In the genomic region with DNA sequence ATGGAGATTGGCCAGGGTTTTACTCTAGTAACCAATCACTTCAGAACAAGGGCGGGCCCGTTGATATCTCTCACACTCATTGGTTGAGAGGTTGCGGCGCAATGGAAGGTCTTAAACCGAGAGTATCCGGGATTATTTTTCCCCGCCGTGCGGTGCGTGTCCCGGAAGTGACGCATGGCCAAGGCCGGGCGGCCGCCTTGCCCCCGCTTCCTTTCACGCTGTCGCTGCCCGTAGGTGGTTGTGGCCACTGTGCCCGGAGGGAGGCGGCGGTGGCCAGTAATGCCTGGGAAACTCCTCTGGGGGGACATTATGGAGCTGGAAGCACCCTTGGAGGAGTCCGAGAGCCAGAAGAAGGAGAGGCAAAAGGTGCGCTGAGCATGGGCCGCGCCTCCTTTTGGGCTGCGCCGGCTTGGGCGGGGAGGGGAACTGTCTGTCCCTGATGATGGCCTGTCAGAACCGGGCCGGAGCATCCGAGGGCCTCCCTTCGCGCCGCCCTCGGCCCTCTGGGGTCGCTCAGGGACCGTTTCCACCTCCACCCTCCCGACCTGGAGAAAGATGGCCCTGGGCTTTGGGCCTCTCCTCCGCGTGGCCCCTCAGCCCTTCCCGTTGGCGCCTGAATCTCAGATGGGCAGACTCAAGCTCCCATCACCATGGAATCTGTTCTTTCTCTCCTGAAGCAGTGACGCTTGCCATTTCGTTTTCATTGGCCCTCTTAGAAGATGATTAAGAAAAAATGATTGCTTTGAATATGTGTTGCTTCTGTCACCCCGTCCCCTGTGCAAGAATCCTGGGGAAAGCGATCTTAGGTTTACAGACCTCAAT, we compare ENCODE assay signal across 8 cellular contexts. TPM values are rescaled to one million over a fixed set of nuclear protein-coding genes. Genes with fewer than 3 reads are reported as not detected.
DNase-seq lines count a peak whose midpoint lies in the region; ATAC-seq and TF ChIP-seq lines count a peak whose summit lies in the region.

A gene with protein sequence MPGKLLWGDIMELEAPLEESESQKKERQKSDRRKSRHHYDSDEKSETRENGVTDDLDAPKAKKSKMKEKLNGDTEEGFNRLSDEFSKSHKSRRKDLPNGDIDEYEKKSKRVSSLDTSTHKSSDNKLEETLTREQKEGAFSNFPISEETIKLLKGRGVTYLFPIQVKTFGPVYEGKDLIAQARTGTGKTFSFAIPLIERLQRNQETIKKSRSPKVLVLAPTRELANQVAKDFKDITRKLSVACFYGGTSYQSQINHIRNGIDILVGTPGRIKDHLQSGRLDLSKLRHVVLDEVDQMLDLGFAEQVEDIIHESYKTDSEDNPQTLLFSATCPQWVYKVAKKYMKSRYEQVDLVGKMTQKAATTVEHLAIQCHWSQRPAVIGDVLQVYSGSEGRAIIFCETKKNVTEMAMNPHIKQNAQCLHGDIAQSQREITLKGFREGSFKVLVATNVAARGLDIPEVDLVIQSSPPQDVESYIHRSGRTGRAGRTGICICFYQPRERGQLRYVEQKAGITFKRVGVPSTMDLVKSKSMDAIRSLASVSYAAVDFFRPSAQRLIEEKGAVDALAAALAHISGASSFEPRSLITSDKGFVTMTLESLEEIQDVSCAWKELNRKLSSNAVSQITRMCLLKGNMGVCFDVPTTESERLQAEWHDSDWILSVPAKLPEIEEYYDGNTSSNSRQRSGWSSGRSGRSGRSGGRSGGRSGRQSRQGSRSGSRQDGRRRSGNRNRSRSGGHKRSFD (plus strand): TSS at position 210 of the 822 bp plus-strand sequence. CDS start 70 bp downstream, at position 280.

- H3K4me1 ChIP-seq in PC-3 (ENCODE audit: insufficient read depth, low read length) (peaks cover 16% of the 10 kb centered on the region), mucosa of descending colon (ENCODE audit: low read depth) (peaks cover 11% of the 10 kb centered on the region)

- H3K27ac ChIP-seq in PC-3 (ENCODE audit: low read length) (peak within 1 kb of the TSS; percentile 85), epithelial cell of prostate (peak within 1 kb of the TSS; percentile 82)

- peak within 1 kb of the TSS; percentile 88 for H3K4me3 ChIP-seq in PC-3 (ENCODE audit: low read length)
- H3K4me3 ChIP-seq in mucosa of descending colon: peak within 1 kb of the TSS; percentile 78

- H3K9ac ChIP-seq in PC-3 (ENCODE audit: low read length): peak within 1 kb of the TSS; percentile 90

- TF ChIP-seq CTCF in PC-3 (conservative IDR thresholded peaks at IDR 0.05; ENCODE audit: low read depth, low read length): no peak
- peak; percentile 13 for TF ChIP-seq CTCF in mucosa of descending colon (IDR thresholded peaks at IDR 0.05)

- ATAC-seq in GM21576 (IDR thresholded peaks at IDR 0.05; ENCODE audit: unreplicated experiment): peak; percentile 97
- peak; percentile 96 for ATAC-seq in PC-3
- ATAC-seq in mucosa of descending colon: peak; percentile 98

- H3K9me3 ChIP-seq in PC-3 (ENCODE audit: low read length) (no peaks in the 10 kb centered on the region), mucosa of descending colon (no peaks in the 10 kb centered on the region)

- no peaks in the 10 kb centered on the region for H3K27me3 ChIP-seq in PC-3 (ENCODE audit: low read length)

- no peaks in the 10 kb centered on the region for H4K20me1 ChIP-seq in PC-3 (ENCODE audit: low read length)

- H3K36me3 ChIP-seq in PC-3 (ENCODE audit: low read depth, low read length) (peaks cover under 1% of the 10 kb centered on the region; the same call in 1 of the 2 replicates), mucosa of descending colon (ENCODE audit: low read depth) (no peaks in the 10 kb centered on the region)

- intact Hi-C loops in PC-3 (cut with micrococcal nuclease) (loop anchor here (1.0 to 5.0 kb wide), 2 partner anchors 109 to 569 kb away; a partner anchor contains a TSS), mucosa of descending colon (cut with DNase I, micrococcal nuclease) (no loop called here)

- no peaks in the 10 kb centered on the region for H3K9me2 ChIP-seq in PC-3 (replicated peaks; ENCODE audit: low read length)

- TF ChIP-seq EP300 in Ishikawa (IDR thresholded peaks at IDR 0.05; ENCODE audit: borderline replicate concordance): no peak

- peak within 1 kb of the TSS; percentile 96 for H2AFZ ChIP-seq in PC-3 (ENCODE audit: low read length)

- POLR2A ChIA-PET in PC-3 (lab: Charles Lee; ENCODE audit: unreplicated experiment): no interaction called here

- CTCF ChIA-PET in PC-3 (lab: Charles Lee): interaction anchor here (0.5 kb wide), 1 partner anchor 235 kb away, joined by 3 read pairs; no protein-coding TSS in a partner anchor

- H3K4me2 ChIP-seq in PC-3 (ENCODE audit: low read length): peak within 1 kb of the TSS; percentile 92

- TF ChIP-seq RAD21 in Ishikawa (IDR thresholded peaks at IDR 0.05; ENCODE audit: low read depth): no peak

- TSS peak; percentile 77 for BruUV-seq in PC-3 (replicated peaks; lab: Mats Ljungman, UMichigan)

- DNase-seq in DMS153 (lab: John Stamatoyannopoulos, UW) (peak; percentile 99), PC-3 (peak; percentile 100), activated T-cell treated with anti-CD3 and anti-CD28 coated beads for 48 hours (ENCODE audit: low read depth) (peak; percentile 94), epithelial cell of prostate (ENCODE audit: low read depth, low spot score) (peak; percentile 94), mucosa of descending colon (peak; percentile 95 to 98 (median 96))
- peak; percentile 90 to 94 for DNase-seq in stimulated activated CD8-positive, alpha-beta memory T cell treated with anti-CD3 and anti-CD28 coated beads, Interleukin-4, amount 100 ng/mL, for 4 hours (ENCODE audit: low read depth in 2 of 2, low spot score in 1 of 2)

- peaks cover 49% of the 10 kb centered on the region for H3K79me2 ChIP-seq in PC-3 (ENCODE audit: low read length)

- H3F3A ChIP-seq in PC-3 (ENCODE audit: low read length, unreplicated experiment): no peaks in the 10 kb centered on the region

TF ChIP-seq in Ishikawa, 13 proteins besides CTCF, POLR2A, EP300 and RAD21:
- TF ChIP-seq EGR1 (IDR thresholded peaks at IDR 0.05) (peak; percentile 27; the same call in 1 of the 2 replicates), TCF12 (IDR thresholded peaks at IDR 0.05; ENCODE audit: low read depth) (no peak; the same call in 1 of the 2 replicates), NFIC (IDR thresholded peaks at IDR 0.05) (no peak), CREB1 (IDR thresholded peaks at IDR 0.05; ENCODE audit: low read depth) (peak; percentile 67; the same call in 1 of the 2 replicates), ZBTB7A (IDR thresholded peaks at IDR 0.05; ENCODE audit: low read depth) (no peak), CEBPB (IDR thresholded peaks at IDR 0.05) (no peak), TEAD4 (IDR thresholded peaks at IDR 0.05) (no peak), YY1 (IDR thresholded peaks at IDR 0.05; ENCODE audit: low read depth) (no peak), TAF1 (IDR thresholded peaks at IDR 0.05; ENCODE audit: low read depth) (peak; percentile 68; the same call in 1 of the 2 replicates), FOXM1 (IDR thresholded peaks at IDR 0.05; ENCODE audit: borderline replicate concordance, low read depth) (0 out of 2 replicates have a peak, but pooled peaks have one; percentile 16)
- TF ChIP-seq, protein P1, sequence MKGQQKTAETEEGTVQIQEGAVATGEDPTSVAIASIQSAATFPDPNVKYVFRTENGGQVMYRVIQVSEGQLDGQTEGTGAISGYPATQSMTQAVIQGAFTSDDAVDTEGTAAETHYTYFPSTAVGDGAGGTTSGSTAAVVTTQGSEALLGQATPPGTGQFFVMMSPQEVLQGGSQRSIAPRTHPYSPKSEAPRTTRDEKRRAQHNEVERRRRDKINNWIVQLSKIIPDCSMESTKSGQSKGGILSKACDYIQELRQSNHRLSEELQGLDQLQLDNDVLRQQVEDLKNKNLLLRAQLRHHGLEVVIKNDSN (IDR thresholded peaks at IDR 0.05): 0 out of 2 replicates have a peak, but pooled peaks have one; percentile 13
- TF ChIP-seq, protein P2, sequence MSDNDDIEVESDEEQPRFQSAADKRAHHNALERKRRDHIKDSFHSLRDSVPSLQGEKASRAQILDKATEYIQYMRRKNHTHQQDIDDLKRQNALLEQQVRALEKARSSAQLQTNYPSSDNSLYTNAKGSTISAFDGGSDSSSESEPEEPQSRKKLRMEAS (IDR thresholded peaks at IDR 0.05): peak; percentile 19

RNA-seq across cellular contexts. Expression of the gene that starts here (rescaled TPM):
- total RNA-seq in PC-3 (2014; rRNA removed): 40.4 and 41.4 TPM in 2 replicates
- 10 to 100 TPM; 15.2 to 40.6 (median 24.6) TPM for total RNA-seq in mucosa of descending colon

Comparison
In these comparisons a context has a peak if more than half of its experiments do, and no peak if none do; other contexts are left out.
1. Peak in every context shown above with its lines: DNase-seq, ATAC-seq, H3K4me3 ChIP-seq and H3K27ac ChIP-seq.